1 cellular context compared by ENCODE assay signal in genomic region chr11:36550385-36551115, GRCh38.
TF ChIP-seq lines count a peak whose summit lies in the region.

No MANE protein-coding gene starts in this region.

TF ChIP-seq in K562, 482 proteins besides CTCF, POLR2A, EP300 and RAD21:
- TF ChIP-seq TFE3 (CRISPR knock-in tag; IDR thresholded peaks at IDR 0.05) (peak; percentile 87), CREBBP (IDR thresholded peaks at IDR 0.05; ENCODE audit: low read depth, low read length) (no peak), SMAD3 (CRISPR knock-in tag; conservative IDR thresholded peaks at IDR 0.05) (no peak), ZBTB2 (IDR thresholded peaks at IDR 0.05) (no peak), MCM7 (IDR thresholded peaks at IDR 0.05) (no peak), PYGO2 (tag; IDR thresholded peaks at IDR 0.05) (no peak)
- TF ChIP-seq, protein P1, sequence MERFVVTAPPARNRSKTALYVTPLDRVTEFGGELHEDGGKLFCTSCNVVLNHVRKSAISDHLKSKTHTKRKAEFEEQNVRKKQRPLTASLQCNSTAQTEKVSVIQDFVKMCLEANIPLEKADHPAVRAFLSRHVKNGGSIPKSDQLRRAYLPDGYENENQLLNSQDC (CRISPR knock-in tag; IDR thresholded peaks at IDR 0.05), result no peak
